Comparison of ENCODE assay signal across 1 cellular context in the genomic region with DNA sequence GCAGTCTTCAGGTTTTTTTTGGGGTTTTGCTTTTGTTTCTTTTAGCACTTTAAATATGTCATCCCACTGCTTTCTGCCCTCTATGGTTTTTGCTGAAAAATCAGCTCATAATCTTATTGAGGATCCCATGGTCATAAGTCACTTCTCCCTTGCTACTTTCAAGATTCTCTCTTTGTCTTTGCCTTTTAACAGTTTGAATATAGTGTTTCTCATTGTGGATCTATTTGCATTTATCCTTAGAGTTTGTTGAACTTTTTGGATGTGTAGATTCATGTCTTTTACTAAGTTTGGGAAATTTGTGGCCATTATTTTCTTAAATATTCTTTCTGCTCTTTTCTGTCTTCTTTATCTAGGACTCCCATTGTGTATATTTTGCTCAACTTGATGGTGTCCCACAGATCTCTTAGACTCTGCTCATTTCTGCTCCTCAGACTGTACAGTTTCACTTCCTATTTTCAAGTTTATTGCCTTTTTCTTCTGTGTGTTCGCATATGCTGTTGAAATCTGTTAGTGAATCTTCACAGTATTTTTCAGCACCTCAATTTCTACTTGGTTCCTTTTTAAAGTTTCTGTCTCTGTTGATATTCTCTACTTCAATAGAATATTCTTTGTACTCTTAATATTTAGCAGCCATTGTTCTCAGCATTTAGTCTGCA.
TF ChIP-seq lines count a peak whose summit lies in the region.

No MANE protein-coding gene starts in this region.

TF ChIP-seq in GM12878, 131 proteins besides CTCF, POLR2A, EP300 and RAD21 (continued from another document):
- TF ChIP-seq, protein P1, sequence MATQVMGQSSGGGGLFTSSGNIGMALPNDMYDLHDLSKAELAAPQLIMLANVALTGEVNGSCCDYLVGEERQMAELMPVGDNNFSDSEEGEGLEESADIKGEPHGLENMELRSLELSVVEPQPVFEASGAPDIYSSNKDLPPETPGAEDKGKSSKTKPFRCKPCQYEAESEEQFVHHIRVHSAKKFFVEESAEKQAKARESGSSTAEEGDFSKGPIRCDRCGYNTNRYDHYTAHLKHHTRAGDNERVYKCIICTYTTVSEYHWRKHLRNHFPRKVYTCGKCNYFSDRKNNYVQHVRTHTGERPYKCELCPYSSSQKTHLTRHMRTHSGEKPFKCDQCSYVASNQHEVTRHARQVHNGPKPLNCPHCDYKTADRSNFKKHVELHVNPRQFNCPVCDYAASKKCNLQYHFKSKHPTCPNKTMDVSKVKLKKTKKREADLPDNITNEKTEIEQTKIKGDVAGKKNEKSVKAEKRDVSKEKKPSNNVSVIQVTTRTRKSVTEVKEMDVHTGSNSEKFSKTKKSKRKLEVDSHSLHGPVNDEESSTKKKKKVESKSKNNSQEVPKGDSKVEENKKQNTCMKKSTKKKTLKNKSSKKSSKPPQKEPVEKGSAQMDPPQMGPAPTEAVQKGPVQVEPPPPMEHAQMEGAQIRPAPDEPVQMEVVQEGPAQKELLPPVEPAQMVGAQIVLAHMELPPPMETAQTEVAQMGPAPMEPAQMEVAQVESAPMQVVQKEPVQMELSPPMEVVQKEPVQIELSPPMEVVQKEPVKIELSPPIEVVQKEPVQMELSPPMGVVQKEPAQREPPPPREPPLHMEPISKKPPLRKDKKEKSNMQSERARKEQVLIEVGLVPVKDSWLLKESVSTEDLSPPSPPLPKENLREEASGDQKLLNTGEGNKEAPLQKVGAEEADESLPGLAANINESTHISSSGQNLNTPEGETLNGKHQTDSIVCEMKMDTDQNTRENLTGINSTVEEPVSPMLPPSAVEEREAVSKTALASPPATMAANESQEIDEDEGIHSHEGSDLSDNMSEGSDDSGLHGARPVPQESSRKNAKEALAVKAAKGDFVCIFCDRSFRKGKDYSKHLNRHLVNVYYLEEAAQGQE (IDR thresholded peaks at IDR 0.05; ENCODE audit: low read depth, low read length) = no peak
- TF ChIP-seq, protein P2, sequence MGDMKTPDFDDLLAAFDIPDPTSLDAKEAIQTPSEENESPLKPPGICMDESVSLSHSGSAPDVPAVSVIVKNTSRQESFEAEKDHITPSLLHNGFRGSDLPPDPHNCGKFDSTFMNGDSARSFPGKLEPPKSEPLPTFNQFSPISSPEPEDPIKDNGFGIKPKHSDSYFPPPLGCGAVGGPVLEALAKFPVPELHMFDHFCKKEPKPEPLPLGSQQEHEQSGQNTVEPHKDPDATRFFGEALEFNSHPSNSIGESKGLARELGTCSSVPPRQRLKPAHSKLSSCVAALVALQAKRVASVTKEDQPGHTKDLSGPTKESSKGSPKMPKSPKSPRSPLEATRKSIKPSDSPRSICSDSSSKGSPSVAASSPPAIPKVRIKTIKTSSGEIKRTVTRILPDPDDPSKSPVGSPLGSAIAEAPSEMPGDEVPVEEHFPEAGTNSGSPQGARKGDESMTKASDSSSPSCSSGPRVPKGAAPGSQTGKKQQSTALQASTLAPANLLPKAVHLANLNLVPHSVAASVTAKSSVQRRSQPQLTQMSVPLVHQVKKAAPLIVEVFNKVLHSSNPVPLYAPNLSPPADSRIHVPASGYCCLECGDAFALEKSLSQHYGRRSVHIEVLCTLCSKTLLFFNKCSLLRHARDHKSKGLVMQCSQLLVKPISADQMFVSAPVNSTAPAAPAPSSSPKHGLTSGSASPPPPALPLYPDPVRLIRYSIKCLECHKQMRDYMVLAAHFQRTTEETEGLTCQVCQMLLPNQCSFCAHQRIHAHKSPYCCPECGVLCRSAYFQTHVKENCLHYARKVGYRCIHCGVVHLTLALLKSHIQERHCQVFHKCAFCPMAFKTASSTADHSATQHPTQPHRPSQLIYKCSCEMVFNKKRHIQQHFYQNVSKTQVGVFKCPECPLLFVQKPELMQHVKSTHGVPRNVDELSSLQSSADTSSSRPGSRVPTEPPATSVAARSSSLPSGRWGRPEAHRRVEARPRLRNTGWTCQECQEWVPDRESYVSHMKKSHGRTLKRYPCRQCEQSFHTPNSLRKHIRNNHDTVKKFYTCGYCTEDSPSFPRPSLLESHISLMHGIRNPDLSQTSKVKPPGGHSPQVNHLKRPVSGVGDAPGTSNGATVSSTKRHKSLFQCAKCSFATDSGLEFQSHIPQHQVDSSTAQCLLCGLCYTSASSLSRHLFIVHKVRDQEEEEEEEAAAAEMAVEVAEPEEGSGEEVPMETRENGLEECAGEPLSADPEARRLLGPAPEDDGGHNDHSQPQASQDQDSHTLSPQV (IDR thresholded peaks at IDR 0.05) = no peak
- TF ChIP-seq, protein P3, sequence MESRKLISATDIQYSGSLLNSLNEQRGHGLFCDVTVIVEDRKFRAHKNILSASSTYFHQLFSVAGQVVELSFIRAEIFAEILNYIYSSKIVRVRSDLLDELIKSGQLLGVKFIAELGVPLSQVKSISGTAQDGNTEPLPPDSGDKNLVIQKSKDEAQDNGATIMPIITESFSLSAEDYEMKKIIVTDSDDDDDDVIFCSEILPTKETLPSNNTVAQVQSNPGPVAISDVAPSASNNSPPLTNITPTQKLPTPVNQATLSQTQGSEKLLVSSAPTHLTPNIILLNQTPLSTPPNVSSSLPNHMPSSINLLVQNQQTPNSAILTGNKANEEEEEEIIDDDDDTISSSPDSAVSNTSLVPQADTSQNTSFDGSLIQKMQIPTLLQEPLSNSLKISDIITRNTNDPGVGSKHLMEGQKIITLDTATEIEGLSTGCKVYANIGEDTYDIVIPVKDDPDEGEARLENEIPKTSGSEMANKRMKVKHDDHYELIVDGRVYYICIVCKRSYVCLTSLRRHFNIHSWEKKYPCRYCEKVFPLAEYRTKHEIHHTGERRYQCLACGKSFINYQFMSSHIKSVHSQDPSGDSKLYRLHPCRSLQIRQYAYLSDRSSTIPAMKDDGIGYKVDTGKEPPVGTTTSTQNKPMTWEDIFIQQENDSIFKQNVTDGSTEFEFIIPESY (IDR thresholded peaks at IDR 0.05) = no peak
- TF ChIP-seq ATF7 (IDR thresholded peaks at IDR 0.05; ENCODE audit: low read depth) (peak; percentile 34; the same call in 1 of the 2 replicates), TCF12 (IDR thresholded peaks at IDR 0.05; ENCODE audit: low read depth, low read length) (no peak), SPI1 (IDR thresholded peaks at IDR 0.05; ENCODE audit: borderline replicate concordance, insufficient read depth, low read depth, low read length) (peak; percentile 98), NFIC (IDR thresholded peaks at IDR 0.05; ENCODE audit: low read depth, low read length) (peak; percentile 65), RUNX3 (IDR thresholded peaks at IDR 0.05; ENCODE audit: low read length) (no peak), EZH2 (IDR thresholded peaks at IDR 0.05; ENCODE audit: borderline replicate concordance, control insufficient read depth, low read depth, low read length) (no peak), TARDBP (IDR thresholded peaks at IDR 0.05; ENCODE audit: borderline replicate concordance) (no peak), RBBP5 (conservative IDR thresholded peaks at IDR 0.05) (no peak), SMAD5 (IDR thresholded peaks at IDR 0.05; ENCODE audit: low read depth) (no peak), CBX3 (IDR thresholded peaks at IDR 0.05; ENCODE audit: borderline replicate concordance, low read depth) (no peak), SREBF1 (IDR thresholded peaks at IDR 0.05; ENCODE audit: low read length) (no peak), POLR2AphosphoS5 (IDR thresholded peaks at IDR 0.05; ENCODE audit: low read length) (no peak), MYC (IDR thresholded peaks at IDR 0.05; ENCODE audit: insufficient read depth, insufficient read length, insufficient replicate concordance, low read length, severe bottlenecking) (no peak), MTA2 (IDR thresholded peaks at IDR 0.05; ENCODE audit: low read depth) (peak; percentile 71), MTA3 (IDR thresholded peaks at IDR 0.05; ENCODE audit: borderline replicate concordance, low read length) (no peak), BCL11A (IDR thresholded peaks at IDR 0.05; ENCODE audit: low read depth, low read length) (peak; percentile 19; the same call in 1 of the 2 replicates)
- TF ChIP-seq, protein P4, sequence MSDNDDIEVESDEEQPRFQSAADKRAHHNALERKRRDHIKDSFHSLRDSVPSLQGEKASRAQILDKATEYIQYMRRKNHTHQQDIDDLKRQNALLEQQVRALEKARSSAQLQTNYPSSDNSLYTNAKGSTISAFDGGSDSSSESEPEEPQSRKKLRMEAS (IDR thresholded peaks at IDR 0.05; ENCODE audit: low read depth, low read length) = no peak
- TF ChIP-seq, protein P5, sequence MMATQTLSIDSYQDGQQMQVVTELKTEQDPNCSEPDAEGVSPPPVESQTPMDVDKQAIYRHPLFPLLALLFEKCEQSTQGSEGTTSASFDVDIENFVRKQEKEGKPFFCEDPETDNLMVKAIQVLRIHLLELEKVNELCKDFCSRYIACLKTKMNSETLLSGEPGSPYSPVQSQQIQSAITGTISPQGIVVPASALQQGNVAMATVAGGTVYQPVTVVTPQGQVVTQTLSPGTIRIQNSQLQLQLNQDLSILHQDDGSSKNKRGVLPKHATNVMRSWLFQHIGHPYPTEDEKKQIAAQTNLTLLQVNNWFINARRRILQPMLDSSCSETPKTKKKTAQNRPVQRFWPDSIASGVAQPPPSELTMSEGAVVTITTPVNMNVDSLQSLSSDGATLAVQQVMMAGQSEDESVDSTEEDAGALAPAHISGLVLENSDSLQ (IDR thresholded peaks at IDR 0.05) = no peak
- TF ChIP-seq, protein P6, sequence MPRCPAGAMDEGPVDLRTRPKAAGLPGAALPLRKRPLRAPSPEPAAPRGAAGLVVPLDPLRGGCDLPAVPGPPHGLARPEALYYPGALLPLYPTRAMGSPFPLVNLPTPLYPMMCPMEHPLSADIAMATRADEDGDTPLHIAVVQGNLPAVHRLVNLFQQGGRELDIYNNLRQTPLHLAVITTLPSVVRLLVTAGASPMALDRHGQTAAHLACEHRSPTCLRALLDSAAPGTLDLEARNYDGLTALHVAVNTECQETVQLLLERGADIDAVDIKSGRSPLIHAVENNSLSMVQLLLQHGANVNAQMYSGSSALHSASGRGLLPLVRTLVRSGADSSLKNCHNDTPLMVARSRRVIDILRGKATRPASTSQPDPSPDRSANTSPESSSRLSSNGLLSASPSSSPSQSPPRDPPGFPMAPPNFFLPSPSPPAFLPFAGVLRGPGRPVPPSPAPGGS (IDR thresholded peaks at IDR 0.05; ENCODE audit: borderline replicate concordance, insufficient read depth, low read depth, low read length, poor library complexity, severe bottlenecking) = no peak
- TF ChIP-seq, protein P7, sequence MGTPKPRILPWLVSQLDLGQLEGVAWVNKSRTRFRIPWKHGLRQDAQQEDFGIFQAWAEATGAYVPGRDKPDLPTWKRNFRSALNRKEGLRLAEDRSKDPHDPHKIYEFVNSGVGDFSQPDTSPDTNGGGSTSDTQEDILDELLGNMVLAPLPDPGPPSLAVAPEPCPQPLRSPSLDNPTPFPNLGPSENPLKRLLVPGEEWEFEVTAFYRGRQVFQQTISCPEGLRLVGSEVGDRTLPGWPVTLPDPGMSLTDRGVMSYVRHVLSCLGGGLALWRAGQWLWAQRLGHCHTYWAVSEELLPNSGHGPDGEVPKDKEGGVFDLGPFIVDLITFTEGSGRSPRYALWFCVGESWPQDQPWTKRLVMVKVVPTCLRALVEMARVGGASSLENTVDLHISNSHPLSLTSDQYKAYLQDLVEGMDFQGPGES (IDR thresholded peaks at IDR 0.05) = no peak
- TF ChIP-seq, protein P8, sequence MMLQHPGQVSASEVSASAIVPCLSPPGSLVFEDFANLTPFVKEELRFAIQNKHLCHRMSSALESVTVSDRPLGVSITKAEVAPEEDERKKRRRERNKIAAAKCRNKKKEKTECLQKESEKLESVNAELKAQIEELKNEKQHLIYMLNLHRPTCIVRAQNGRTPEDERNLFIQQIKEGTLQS (IDR thresholded peaks at IDR 0.05; ENCODE audit: borderline replicate concordance, extremely low read depth, low read depth, low read length) = no peak
- TF ChIP-seq, protein P9, sequence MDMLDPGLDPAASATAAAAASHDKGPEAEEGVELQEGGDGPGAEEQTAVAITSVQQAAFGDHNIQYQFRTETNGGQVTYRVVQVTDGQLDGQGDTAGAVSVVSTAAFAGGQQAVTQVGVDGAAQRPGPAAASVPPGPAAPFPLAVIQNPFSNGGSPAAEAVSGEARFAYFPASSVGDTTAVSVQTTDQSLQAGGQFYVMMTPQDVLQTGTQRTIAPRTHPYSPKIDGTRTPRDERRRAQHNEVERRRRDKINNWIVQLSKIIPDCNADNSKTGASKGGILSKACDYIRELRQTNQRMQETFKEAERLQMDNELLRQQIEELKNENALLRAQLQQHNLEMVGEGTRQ (IDR thresholded peaks at IDR 0.05; ENCODE audit: borderline replicate concordance, low read depth, low read length) = no peak
- TF ChIP-seq, protein P10, sequence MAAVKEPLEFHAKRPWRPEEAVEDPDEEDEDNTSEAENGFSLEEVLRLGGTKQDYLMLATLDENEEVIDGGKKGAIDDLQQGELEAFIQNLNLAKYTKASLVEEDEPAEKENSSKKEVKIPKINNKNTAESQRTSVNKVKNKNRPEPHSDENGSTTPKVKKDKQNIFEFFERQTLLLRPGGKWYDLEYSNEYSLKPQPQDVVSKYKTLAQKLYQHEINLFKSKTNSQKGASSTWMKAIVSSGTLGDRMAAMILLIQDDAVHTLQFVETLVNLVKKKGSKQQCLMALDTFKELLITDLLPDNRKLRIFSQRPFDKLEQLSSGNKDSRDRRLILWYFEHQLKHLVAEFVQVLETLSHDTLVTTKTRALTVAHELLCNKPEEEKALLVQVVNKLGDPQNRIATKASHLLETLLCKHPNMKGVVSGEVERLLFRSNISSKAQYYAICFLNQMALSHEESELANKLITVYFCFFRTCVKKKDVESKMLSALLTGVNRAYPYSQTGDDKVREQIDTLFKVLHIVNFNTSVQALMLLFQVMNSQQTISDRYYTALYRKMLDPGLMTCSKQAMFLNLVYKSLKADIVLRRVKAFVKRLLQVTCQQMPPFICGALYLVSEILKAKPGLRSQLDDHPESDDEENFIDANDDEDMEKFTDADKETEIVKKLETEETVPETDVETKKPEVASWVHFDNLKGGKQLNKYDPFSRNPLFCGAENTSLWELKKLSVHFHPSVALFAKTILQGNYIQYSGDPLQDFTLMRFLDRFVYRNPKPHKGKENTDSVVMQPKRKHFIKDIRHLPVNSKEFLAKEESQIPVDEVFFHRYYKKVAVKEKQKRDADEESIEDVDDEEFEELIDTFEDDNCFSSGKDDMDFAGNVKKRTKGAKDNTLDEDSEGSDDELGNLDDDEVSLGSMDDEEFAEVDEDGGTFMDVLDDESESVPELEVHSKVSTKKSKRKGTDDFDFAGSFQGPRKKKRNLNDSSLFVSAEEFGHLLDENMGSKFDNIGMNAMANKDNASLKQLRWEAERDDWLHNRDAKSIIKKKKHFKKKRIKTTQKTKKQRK (IDR thresholded peaks at IDR 0.05; ENCODE audit: low read depth, low read length) = no peak
- TF ChIP-seq, protein P11, sequence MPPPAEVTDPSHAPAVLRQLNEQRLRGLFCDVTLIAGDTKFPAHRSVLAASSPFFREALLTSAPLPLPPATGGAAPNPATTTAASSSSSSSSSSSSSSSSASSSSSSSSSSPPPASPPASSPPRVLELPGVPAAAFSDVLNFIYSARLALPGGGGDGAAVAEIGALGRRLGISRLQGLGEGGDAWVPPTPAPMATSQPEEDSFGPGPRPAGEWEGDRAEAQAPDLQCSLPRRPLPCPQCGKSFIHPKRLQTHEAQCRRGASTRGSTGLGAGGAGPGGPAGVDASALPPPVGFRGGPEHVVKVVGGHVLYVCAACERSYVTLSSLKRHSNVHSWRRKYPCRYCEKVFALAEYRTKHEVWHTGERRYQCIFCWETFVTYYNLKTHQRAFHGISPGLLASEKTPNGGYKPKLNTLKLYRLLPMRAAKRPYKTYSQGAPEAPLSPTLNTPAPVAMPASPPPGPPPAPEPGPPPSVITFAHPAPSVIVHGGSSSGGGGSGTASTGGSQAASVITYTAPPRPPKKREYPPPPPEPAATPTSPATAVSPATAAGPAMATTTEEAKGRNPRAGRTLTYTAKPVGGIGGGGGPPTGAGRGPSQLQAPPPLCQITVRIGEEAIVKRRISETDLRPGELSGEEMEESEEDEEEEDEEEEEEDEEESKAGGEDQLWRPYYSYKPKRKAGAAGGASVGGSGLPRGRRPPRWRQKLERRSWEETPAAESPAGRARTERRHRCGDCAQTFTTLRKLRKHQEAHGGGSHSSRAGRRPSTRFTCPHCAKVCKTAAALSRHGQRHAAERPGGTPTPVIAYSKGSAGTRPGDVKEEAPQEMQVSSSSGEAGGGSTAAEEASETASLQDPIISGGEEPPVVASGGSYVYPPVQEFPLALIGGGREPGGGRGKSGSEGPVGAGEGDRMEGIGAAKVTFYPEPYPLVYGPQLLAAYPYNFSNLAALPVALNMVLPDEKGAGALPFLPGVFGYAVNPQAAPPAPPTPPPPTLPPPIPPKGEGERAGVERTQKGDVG (CRISPR knock-in tag; IDR thresholded peaks at IDR 0.05) = no peak
